In genomic region chr9:136328622-136329041, GRCh38 we compare ENCODE assay signal across 9 cellular contexts. TPM values are rescaled to one million over a fixed set of nuclear protein-coding genes. Genes with fewer than 3 reads are reported as not detected.
DNase-seq lines count a peak whose midpoint lies in the region; ATAC-seq, FAIRE-seq and TF ChIP-seq lines count a peak whose summit lies in the region.
"Had no signal": no experiment of that assay in that cellular context is flagged by ENCODE, and none has a peak within 500 bp of the region (broad histone marks: within the 10 kb centered on the region; RNA-seq: fewer than 3 reads in every experiment).

No MANE protein-coding gene starts in this region.

- H3K27ac Mint-ChIP-seq in progenitor cell of endocrine pancreas: peak overlapping the region; percentile 88
- no peak overlapping the region for H3K27ac Mint-ChIP-seq in activated CD4-positive, alpha-beta T cell treated with anti-CD3 and anti-CD28 coated beads, Interleukin-2, amount 10 ng/mL, durations not matched to agents 7 days and 5 days
- H3K27ac Mint-ChIP-seq: IgD-negative memory B cell had no signal

- H3K4me3 Mint-ChIP-seq in progenitor cell of endocrine pancreas (ENCODE audit: low read depth): peak overlapping the region; percentile 73
- no peak overlapping the region for H3K4me3 Mint-ChIP-seq in activated CD4-positive, alpha-beta T cell treated with anti-CD3 and anti-CD28 coated beads, Interleukin-2, amount 10 ng/mL, durations not matched to agents 7 days and 5 days

- DNase-seq in D721Med (ENCODE audit: insufficient read length, low spot score): peak; percentile 75
- peak; percentile 45 for DNase-seq in fibroblast of the conjunctiva (ENCODE audit: low read depth)
- no peak for DNase-seq in progenitor cell of endocrine pancreas (ENCODE audit: low spot score, unreplicated experiment)
- DNase-seq in HUDEP-2 (lab: John Stamatoyannopoulos, UW; ENCODE audit: unreplicated experiment in 76 of 76): no peak
- no peak for DNase-seq in SK-N-DZ (ENCODE audit: low spot score)
- DNase-seq in occipital lobe (lab: John Stamatoyannopoulos, UW): no peak
- no peak for DNase-seq in activated CD4-positive, alpha-beta T cell treated with anti-CD3 and anti-CD28 coated beads, Interleukin-2, amount 10 ng/mL, durations not matched to agents 7 days and 5 days

- no peak for FAIRE-seq in D721Med (lab: Jason Lieb, UNC)

- H3K9me3 Mint-ChIP-seq in progenitor cell of endocrine pancreas (ENCODE audit: low read depth): no peaks in the 10 kb centered on the region
- H3K9me3 Mint-ChIP-seq in activated CD4-positive, alpha-beta T cell treated with anti-CD3 and anti-CD28 coated beads, Interleukin-2, amount 10 ng/mL, durations not matched to agents 7 days and 5 days: no peaks in the 10 kb centered on the region
- H3K9me3 Mint-ChIP-seq: IgD-negative memory B cell had no signal

- POLR2A ChIA-PET in activated CD4-positive, alpha-beta T cell treated with anti-CD3 and anti-CD28 coated beads, Interleukin-2, amount 10 ng/mL, durations not matched to agents 7 days and 5 days (lab: Charles Lee): no interaction called here

- peaks cover 6% of the 10 kb centered on the region for H3K4me1 Mint-ChIP-seq in progenitor cell of endocrine pancreas (ENCODE audit: low read depth)
- H3K4me1 Mint-ChIP-seq in activated CD4-positive, alpha-beta T cell treated with anti-CD3 and anti-CD28 coated beads, Interleukin-2, amount 10 ng/mL, durations not matched to agents 7 days and 5 days: peaks cover 2% of the 10 kb centered on the region
- H3K4me1 Mint-ChIP-seq: IgD-negative memory B cell had no signal

- no peaks in the 10 kb centered on the region for H3K27me3 Mint-ChIP-seq in progenitor cell of endocrine pancreas
- no peaks in the 10 kb centered on the region for H3K27me3 Mint-ChIP-seq in activated CD4-positive, alpha-beta T cell treated with anti-CD3 and anti-CD28 coated beads, Interleukin-2, amount 10 ng/mL, durations not matched to agents 7 days and 5 days

- no peak for TF ChIP-seq CTCF in D721Med (IDR thresholded peaks at IDR 0.05; ENCODE audit: insufficient read depth, missing control alignments)
- TF ChIP-seq CTCF in progenitor cell of endocrine pancreas (IDR thresholded peaks at IDR 0.05; ENCODE audit: unreplicated experiment): no peak

- CTCF ChIA-PET in activated CD4-positive, alpha-beta T cell treated with anti-CD3 and anti-CD28 coated beads, Interleukin-2, amount 10 ng/mL, durations not matched to agents 7 days and 5 days (lab: Charles Lee): interaction anchor here (1.6 kb wide), 1 partner anchor 42 kb away, joined by 3 read pairs; no protein-coding TSS in a partner anchor

- H3K36me3 Mint-ChIP-seq in progenitor cell of endocrine pancreas (ENCODE audit: insufficient read depth): no peaks in the 10 kb centered on the region
- H3K36me3 Mint-ChIP-seq in activated CD4-positive, alpha-beta T cell treated with anti-CD3 and anti-CD28 coated beads, Interleukin-2, amount 10 ng/mL, durations not matched to agents 7 days and 5 days (ENCODE audit: low read depth): no peaks in the 10 kb centered on the region
- H3K36me3 Mint-ChIP-seq: IgD-negative memory B cell had no signal

- peak; percentile 36 for ATAC-seq in SK-N-SH treated with all-trans-retinoic acid at 6 μM for 48 hours

TF ChIP-seq in SK-N-SH treated with all-trans-retinoic acid at 6 μM for 48 hours, 23 proteins besides CTCF, POLR2A, EP300 and RAD21:
- no peak for TF ChIP-seq ZNF565 (CRISPR knock-in tag; conservative IDR thresholded peaks at IDR 0.05; ENCODE audit: low read depth)

RNA-seq across cellular contexts. Expression of gene GPSM1, which starts 1.3 kb away (rescaled TPM):
- 79.2 and 82.2 TPM in 2 replicates for total RNA-seq in progenitor cell of endocrine pancreas
- polyA plus RNA-seq in SK-N-DZ (2014; cell fraction: cytosol; rRNA removed): 32.3 and 50.0 TPM in 2 replicates
- 93.4 and 93.5 TPM in 2 replicates for polyA plus RNA-seq in SK-N-DZ (2014; cell fraction: nucleus; rRNA removed)
- total RNA-seq in occipital lobe: 73.6 TPM
- total RNA-seq in activated CD4-positive, alpha-beta T cell treated with anti-CD3 and anti-CD28 coated beads, Interleukin-2, amount 10 ng/mL, durations not matched to agents 7 days and 5 days: 1 to 10 TPM; 2.7 to 2.9 TPM
- polyA plus RNA-seq: IgD-negative memory B cell had no signal

RNA-seq across cellular contexts. Expression of gene CCDC187, which starts 24.7 kb away (rescaled TPM):
- total RNA-seq in progenitor cell of endocrine pancreas (1.2 and 1.4 TPM in 2 replicates), occipital lobe (under 0.01 TPM)
- polyA plus RNA-seq in SK-N-DZ (2014; cell fraction: cytosol; rRNA removed): 0.06 TPM in 1 of 2 replicates, not detected in the other
- polyA plus RNA-seq in SK-N-DZ (2014; cell fraction: nucleus; rRNA removed): 0.09 and 0.35 TPM in 2 replicates
- total RNA-seq in activated CD4-positive, alpha-beta T cell treated with anti-CD3 and anti-CD28 coated beads, Interleukin-2, amount 10 ng/mL, durations not matched to agents 7 days and 5 days: not detected

RNA-seq across cellular contexts. Expression of gene DNLZ, which starts 34.9 kb away (rescaled TPM):
- 16.2 and 18.4 TPM in 2 replicates for total RNA-seq in progenitor cell of endocrine pancreas
- polyA plus RNA-seq in SK-N-DZ (2014; cell fraction: cytosol; rRNA removed): 39.9 and 53.5 TPM in 2 replicates
- polyA plus RNA-seq in SK-N-DZ (2014; cell fraction: nucleus; rRNA removed): 53.5 and 73.3 TPM in 2 replicates
- 4.1 TPM for total RNA-seq in occipital lobe
- 10 to 100 TPM; 13.1 to 14.6 TPM for total RNA-seq in activated CD4-positive, alpha-beta T cell treated with anti-CD3 and anti-CD28 coated beads, Interleukin-2, amount 10 ng/mL, durations not matched to agents 7 days and 5 days

RNA-seq across cellular contexts. Expression of gene CARD9, which starts 44.8 kb away (rescaled TPM):
- total RNA-seq in progenitor cell of endocrine pancreas (1.6 and 2.0 TPM in 2 replicates), occipital lobe (0.47 TPM)
- 23.8 and 38.6 TPM in 2 replicates for polyA plus RNA-seq in SK-N-DZ (2014; cell fraction: cytosol; rRNA removed)
- polyA plus RNA-seq in SK-N-DZ (2014; cell fraction: nucleus; rRNA removed): 257 and 268 TPM in 2 replicates
- total RNA-seq in activated CD4-positive, alpha-beta T cell treated with anti-CD3 and anti-CD28 coated beads, Interleukin-2, amount 10 ng/mL, durations not matched to agents 7 days and 5 days: under 1 TPM; 0.44 to 0.69 TPM

Comparison
In these comparisons a context has a peak if more than half of its experiments do, and no peak if none do; other contexts are left out.
1. DNase-seq: peak in D721Med (single experiment) and fibroblast of the conjunctiva (single experiment); none in progenitor cell of endocrine pancreas (single experiment), HUDEP-2 (0 of 76), SK-N-DZ (single experiment), occipital lobe (single experiment) and activated CD4-positive, alpha-beta T cell treated with anti-CD3 and anti-CD28 coated beads, Interleukin-2, amount 10 ng/mL, durations not matched to agents 7 days and 5 days (single experiment).
2. RNA of gene GPSM1, which starts 1.3 kb away (total RNA-seq): 79.2 to 82.2 TPM in progenitor cell of endocrine pancreas and 73.6 TPM in occipital lobe (single experiment); 2.7 to 2.9 TPM in activated CD4-positive, alpha-beta T cell treated with anti-CD3 and anti-CD28 coated beads, Interleukin-2, amount 10 ng/mL, durations not matched to agents 7 days and 5 days; every median in the first group is over 10 times any median in the second.